In genomic region chr12:13198921-13199320, GRCh38 we compare ENCODE assay signal across 1 cellular context.
TF ChIP-seq lines count a peak whose summit lies in the region.

No MANE protein-coding gene starts in this region.

TF ChIP-seq in endothelial cell of umbilical vein, 7 proteins besides CTCF, POLR2A, EP300 and RAD21 (continued from another document):
- TF ChIP-seq GATA2 (IDR thresholded peaks at IDR 0.05; ENCODE audit: insufficient read depth, insufficient read length, low read depth, low read length): no peak
- no peak for TF ChIP-seq MYC (IDR thresholded peaks at IDR 0.05; ENCODE audit: low read depth, low read length)
TF ChIP-seq in endothelial cell of umbilical vein: peak in this region for 0.
